ENCODE assay signal across 8 cellular contexts in the genomic region with DNA sequence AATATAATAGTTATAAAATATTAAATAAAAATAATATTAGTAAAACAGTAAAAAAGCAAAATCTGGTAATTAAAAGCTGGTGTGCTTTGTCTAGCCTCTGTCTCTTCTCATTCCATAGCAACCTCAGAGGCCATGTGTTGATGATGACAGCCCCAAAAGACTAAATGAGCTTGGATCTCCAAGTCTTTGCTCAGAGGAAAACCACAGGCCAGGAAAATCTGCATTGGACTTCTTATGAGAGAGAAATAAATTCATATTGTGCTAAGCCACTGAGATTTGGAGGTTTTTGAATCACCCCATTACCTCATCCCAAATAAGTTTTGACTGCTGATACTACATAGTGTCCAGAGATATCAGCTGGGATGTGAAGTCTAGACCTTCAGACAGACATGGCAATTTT.
"Had no signal": no experiment of that assay in that cellular context is flagged by ENCODE, and none has a peak within 500 bp of the region (broad histone marks: within the 10 kb centered on the region; RNA-seq: fewer than 3 reads in every experiment).

No MANE protein-coding gene starts in this region.

- ATAC-seq: GM12878 had no signal

- H3K4me3 ChIP-seq: GM12878 had no signal

- DNase-seq: GDM1, GF-D8 had no signal

- FAIRE-seq: G401.6, GM12878, GM12891, GM12892, GM18507, GM19239 had no signal
